Comparison of ENCODE assay signal across 1 cellular context in the genomic region with DNA sequence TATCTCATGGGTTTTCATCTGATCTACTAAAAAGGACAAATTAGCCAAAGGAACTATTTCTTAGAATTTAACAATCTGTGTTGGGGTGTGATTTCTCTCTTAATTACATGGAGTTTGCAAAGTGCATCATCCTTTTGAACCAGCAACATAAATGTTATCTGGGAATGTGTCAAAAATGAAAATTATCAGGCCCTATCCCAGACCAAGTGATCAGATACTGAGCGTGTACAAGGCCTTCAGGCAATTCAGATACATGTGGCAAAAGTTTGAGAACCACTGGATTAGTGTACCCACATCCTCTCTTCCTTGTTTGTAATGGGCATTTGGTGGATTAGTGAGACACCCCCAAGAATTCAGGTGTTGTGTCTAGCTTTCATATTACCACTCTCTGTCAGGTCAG.
TF ChIP-seq lines count a peak whose summit lies in the region.

No MANE protein-coding gene starts in this region.

TF ChIP-seq in H1, 55 proteins besides CTCF, POLR2A, EP300 and RAD21:
- TF ChIP-seq SIN3A (conservative IDR thresholded peaks at IDR 0.05 in 1 of 2, IDR thresholded peaks at IDR 0.05 in 1 of 2; ENCODE audit: low read depth in 1 of 2, low read length in 2 of 2), result no peak
- TF ChIP-seq SUZ12 (IDR thresholded peaks at IDR 0.05; ENCODE audit: low read length), result no peak
- TF ChIP-seq TAF7 (optimal IDR thresholded peaks at IDR 0.05; ENCODE audit: borderline replicate concordance, low read depth, low read length), result no peak
- TF ChIP-seq ASH2L (IDR thresholded peaks at IDR 0.05; ENCODE audit: low read length), result no peak
- TF ChIP-seq YY1 (IDR thresholded peaks at IDR 0.05; ENCODE audit: low read depth, low read length), result no peak
- TF ChIP-seq SP2 (IDR thresholded peaks at IDR 0.05; ENCODE audit: low read length), result no peak
- no peak for TF ChIP-seq RXRA (IDR thresholded peaks at IDR 0.05; ENCODE audit: insufficient read depth, low read depth, low read length)
- TF ChIP-seq KDM4A (IDR thresholded peaks at IDR 0.05; ENCODE audit: low read depth, low read length, severe bottlenecking), result no peak
- TF ChIP-seq CHD2 (IDR thresholded peaks at IDR 0.05; ENCODE audit: low read length), result no peak
- TF ChIP-seq, protein P1, sequence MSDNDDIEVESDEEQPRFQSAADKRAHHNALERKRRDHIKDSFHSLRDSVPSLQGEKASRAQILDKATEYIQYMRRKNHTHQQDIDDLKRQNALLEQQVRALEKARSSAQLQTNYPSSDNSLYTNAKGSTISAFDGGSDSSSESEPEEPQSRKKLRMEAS (IDR thresholded peaks at IDR 0.05), result no peak
- TF ChIP-seq SAP30 (IDR thresholded peaks at IDR 0.05; ENCODE audit: insufficient read depth, insufficient replicate concordance, low read length), result no peak
- no peak for TF ChIP-seq ZNF274 (IDR thresholded peaks at IDR 0.05; ENCODE audit: borderline replicate concordance, extremely low read depth, low read length)
- TF ChIP-seq CTBP2 (IDR thresholded peaks at IDR 0.05; ENCODE audit: borderline replicate concordance, insufficient read depth, insufficient read length, low read length), result no peak
- TF ChIP-seq POLR2AphosphoS5 (IDR thresholded peaks at IDR 0.05; ENCODE audit: low read depth, low read length), result no peak
- no peak for TF ChIP-seq TBP (IDR thresholded peaks at IDR 0.05; ENCODE audit: low read depth, low read length)
- no peak for TF ChIP-seq CREB1 (IDR thresholded peaks at IDR 0.05)
- no peak for TF ChIP-seq CBX8 (IDR thresholded peaks at IDR 0.05; ENCODE audit: borderline replicate concordance, low read depth, low read length)
- TF ChIP-seq POU5F1 (IDR thresholded peaks at IDR 0.05; ENCODE audit: low read depth, low read length), result no peak
- TF ChIP-seq KDM1A (IDR thresholded peaks at IDR 0.05; ENCODE audit: borderline replicate concordance, low read length), result no peak
- TF ChIP-seq JUN (IDR thresholded peaks at IDR 0.05; ENCODE audit: low read depth, low read length), result no peak
